In genomic region chr2:42171396-42171971, GRCh38 we compare ENCODE assay signal across 1 cellular context.
TF ChIP-seq lines count a peak whose summit lies in the region.

No MANE protein-coding gene starts in this region.

TF ChIP-seq in GM23338, 12 proteins besides CTCF, POLR2A, EP300 and RAD21 (continued from another document):
- TF ChIP-seq ETS1 (IDR thresholded peaks at IDR 0.05) (no peak), JUNB (IDR thresholded peaks at IDR 0.05; ENCODE audit: unreplicated experiment) (no peak), ZNF331 (CRISPR knock-in tag; IDR thresholded peaks at IDR 0.05; ENCODE audit: low read depth) (no peak), NANOG (IDR thresholded peaks at IDR 0.05; ENCODE audit: borderline replicate concordance) (no peak)
